ENCODE assay signal across 10 cellular contexts in the genomic region with DNA sequence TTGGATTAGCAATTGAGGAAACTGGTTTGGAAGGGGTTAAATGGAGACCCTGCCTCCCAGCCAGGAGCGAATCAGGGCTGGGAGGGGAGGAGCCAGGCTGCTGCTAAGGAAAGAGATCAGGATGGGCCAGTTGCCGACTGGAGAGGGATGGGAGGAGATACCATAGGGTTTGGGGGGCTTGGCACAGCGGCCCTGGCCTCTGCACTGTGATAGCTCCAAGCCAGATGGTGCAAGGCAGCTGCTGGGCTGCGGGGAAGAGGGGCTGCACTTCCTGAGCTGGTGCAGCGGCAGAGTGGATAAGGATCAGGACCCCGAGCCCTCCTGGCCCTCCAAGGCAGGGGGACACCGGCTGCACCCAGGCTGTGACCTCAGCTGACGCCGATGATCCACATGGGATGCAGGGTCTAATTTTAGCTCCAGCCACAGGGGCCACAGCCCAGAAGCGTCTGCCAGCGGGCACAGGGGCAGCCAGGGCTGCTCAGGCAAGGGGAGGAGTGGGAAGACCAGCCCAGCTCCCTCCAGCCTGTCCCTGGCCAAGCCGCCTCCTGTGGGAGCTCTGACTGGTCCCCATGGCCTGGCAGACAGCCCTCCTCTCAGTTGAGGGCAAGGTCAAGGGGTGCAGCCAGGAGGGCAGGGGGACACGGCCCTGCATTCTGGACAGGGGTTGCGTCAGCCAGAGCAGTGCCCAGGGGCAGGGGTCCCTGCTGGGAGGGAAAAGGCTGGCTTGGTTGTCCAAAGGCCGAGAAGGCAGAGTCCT. TPM values are rescaled to one million over a fixed set of nuclear protein-coding genes. Genes with fewer than 3 reads are reported as not detected.
DNase-seq lines count a peak whose midpoint lies in the region; ATAC-seq and TF ChIP-seq lines count a peak whose summit lies in the region.
"Had no signal": no experiment of that assay in that cellular context is flagged by ENCODE, and none has a peak within 500 bp of the region (broad histone marks: within the 10 kb centered on the region; RNA-seq: fewer than 3 reads in every experiment).

A gene with protein sequence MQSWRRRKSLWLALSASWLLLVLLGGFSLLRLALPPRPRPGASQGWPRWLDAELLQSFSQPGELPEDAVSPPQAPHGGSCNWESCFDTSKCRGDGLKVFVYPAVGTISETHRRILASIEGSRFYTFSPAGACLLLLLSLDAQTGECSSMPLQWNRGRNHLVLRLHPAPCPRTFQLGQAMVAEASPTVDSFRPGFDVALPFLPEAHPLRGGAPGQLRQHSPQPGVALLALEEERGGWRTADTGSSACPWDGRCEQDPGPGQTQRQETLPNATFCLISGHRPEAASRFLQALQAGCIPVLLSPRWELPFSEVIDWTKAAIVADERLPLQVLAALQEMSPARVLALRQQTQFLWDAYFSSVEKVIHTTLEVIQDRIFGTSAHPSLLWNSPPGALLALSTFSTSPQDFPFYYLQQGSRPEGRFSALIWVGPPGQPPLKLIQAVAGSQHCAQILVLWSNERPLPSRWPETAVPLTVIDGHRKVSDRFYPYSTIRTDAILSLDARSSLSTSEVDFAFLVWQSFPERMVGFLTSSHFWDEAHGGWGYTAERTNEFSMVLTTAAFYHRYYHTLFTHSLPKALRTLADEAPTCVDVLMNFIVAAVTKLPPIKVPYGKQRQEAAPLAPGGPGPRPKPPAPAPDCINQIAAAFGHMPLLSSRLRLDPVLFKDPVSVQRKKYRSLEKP (plus strand): TSS at position 129 of the 757 bp plus-strand sequence. CDS start 872 bp downstream, outside the sequence.

- peak within 1 kb of the TSS; percentile 43 for H3K9ac ChIP-seq in skeletal muscle satellite cell (ENCODE audit: low read depth, low read length)

- no peak for ATAC-seq in HG03354 (IDR thresholded peaks at IDR 0.05; ENCODE audit: poor library complexity, severe bottlenecking, unreplicated experiment)
- ATAC-seq in gastroesophageal sphincter = no peak

- H3K27me3 ChIP-seq in iPS DF 6.9 (ENCODE audit: control insufficient read depth, insufficient read depth, low read length) (no peaks in the 10 kb centered on the region), skeletal muscle satellite cell (ENCODE audit: control insufficient read depth, insufficient read depth, low read length) (peaks cover 8% of the 10 kb centered on the region), gastroesophageal sphincter (no peaks in the 10 kb centered on the region)
- H3K27me3 ChIP-seq: MG63, pancreas had no signal

- H3K9me3 ChIP-seq in iPS DF 6.9 (ENCODE audit: control insufficient read depth, insufficient read depth, low read length) (no peaks in the 10 kb centered on the region), skeletal muscle satellite cell (replicated peaks; ENCODE audit: low read length) (no peaks in the 10 kb centered on the region), gastroesophageal sphincter (no peaks in the 10 kb centered on the region)
- H3K9me3 ChIP-seq: MG63, pancreas had no signal

- DNase-seq in HFFc6 (peak; percentile 39), anterior cingulate cortex (lab: John Stamatoyannopoulos, UW) (peak in 48 of 58 donors; percentile 21 to 86 (median 58)), iPS DF 6.9 (ENCODE audit: low read depth, low spot score) (no peak), NCI-H1436 treated with DMSO at 0.1 percent for 48 hours (lab: John Stamatoyannopoulos, UW) (no peak)
- DNase-seq in activated CD4-positive, alpha-beta T cell treated with anti-CD3 and anti-CD28 coated beads, Interleukin-2, amount 50 U/mL, for 1 hour = no peak
- DNase-seq: MG63 had no signal

- H3K4me2 ChIP-seq in skeletal muscle satellite cell (ENCODE audit: low read length) = peak within 1 kb of the TSS; percentile 82

- TF ChIP-seq EP300 in gastroesophageal sphincter (IDR thresholded peaks at IDR 0.05) = no peak

- TF ChIP-seq CTCF in HFFc6 (IDR thresholded peaks at IDR 0.05) (no peak), gastroesophageal sphincter (IDR thresholded peaks at IDR 0.05) (no peak)

- H3K27ac Mint-ChIP-seq in HFFc6 = peak within 1 kb of the TSS; percentile 92

- no peak within 1 kb of the TSS for H3K27ac ChIP-seq in iPS DF 6.9 (ENCODE audit: low read length)
- peak within 1 kb of the TSS in 1 of 4 donors; percentile 32 for H3K27ac ChIP-seq in gastroesophageal sphincter
- H3K27ac ChIP-seq: pancreas had no signal

- TF ChIP-seq POLR2A in gastroesophageal sphincter (IDR thresholded peaks at IDR 0.05) = no peak

- no peaks in the 10 kb centered on the region for H3K36me3 ChIP-seq in iPS DF 6.9 (ENCODE audit: control insufficient read depth, insufficient read depth, low read length)
- H3K36me3 ChIP-seq in skeletal muscle satellite cell (ENCODE audit: insufficient read depth, low read length) = no peaks in the 10 kb centered on the region
- H3K36me3 ChIP-seq in gastroesophageal sphincter = no peaks in the 10 kb centered on the region
- H3K36me3 ChIP-seq: MG63, pancreas had no signal

- H3K27me3 Mint-ChIP-seq in HFFc6 (ENCODE audit: insufficient read depth) = no peaks in the 10 kb centered on the region; the same call in 1 of the 2 replicates

- H3K4me3 ChIP-seq in iPS DF 6.9 (ENCODE audit: low read length) (peak within 1 kb of the TSS; percentile 37; the same call in 1 of the 2 replicates), skeletal muscle satellite cell (ENCODE audit: low read length) (peak within 1 kb of the TSS; percentile 67), gastroesophageal sphincter (peak within 1 kb of the TSS in 1 of 2 donors; percentile 25)
- H3K4me3 ChIP-seq: MG63, pancreas had no signal

- peaks cover 76% of the 10 kb centered on the region for H3K4me1 Mint-ChIP-seq in HFFc6 (ENCODE audit: low read depth)

- peak within 1 kb of the TSS; percentile 95 for H3K4me3 Mint-ChIP-seq in HFFc6

- H3K9me3 Mint-ChIP-seq in HFFc6 = no peaks in the 10 kb centered on the region

- H3K4me1 ChIP-seq in iPS DF 6.9 (ENCODE audit: control insufficient read depth, insufficient read depth, low read length) (peaks cover 1% of the 10 kb centered on the region), skeletal muscle satellite cell (ENCODE audit: control insufficient read depth, insufficient read depth, low read length) (peaks cover 40% of the 10 kb centered on the region), gastroesophageal sphincter (peaks cover 0 to 33% (median 0%) of the 10 kb centered on the region in 3 donors)
- H3K4me1 ChIP-seq: pancreas had no signal

- H3K36me3 Mint-ChIP-seq in HFFc6 (ENCODE audit: low read depth) = no peaks in the 10 kb centered on the region; the same call in 1 of the 2 replicates

- WGBS in iPS DF 6.9 (ENCODE audit: insufficient coverage, insufficient read length) = no CpG with 5 or more reads among the region's 15 CpGs
- 0% methylated on average over 1 to 2 of the region's 15 CpGs for WGBS in gastroesophageal sphincter (ENCODE audit: low coverage in 1 of 2), 2 donors

RNA-seq across cellular contexts. Expression of the gene that starts here (rescaled TPM):
- 10 to 100 TPM in 3 of 6 experiments, 1 to 10 TPM in 3; 8.1 to 22.9 (median 9.4) TPM for total RNA-seq in HFFc6 (2021; fragmentation: NEBNext Ultra II Directional; extraction: Animal tissue kit (Norgen Biotek cat#: 25700))
- total RNA-seq in skeletal muscle satellite cell (2012; rRNA removed) = under 0.01 TPM in 1 of 2 replicates, not detected in the other
- under 1 TPM in 3 of 4 donors, not detected in 1; 0.08 to 0.81 (median 0.31) TPM for total RNA-seq in gastroesophageal sphincter

Comparison
In these comparisons a context has a peak if more than half of its experiments do, and no peak if none do; other contexts are left out.
1. RNA of the gene that starts here (total RNA-seq): 8.1 to 22.9 TPM in HFFc6; 0.08 to 0.81 TPM in gastroesophageal sphincter; every median in the first group is over 4 times any median in the second.
2. DNase-seq: peak in HFFc6 (single experiment) and anterior cingulate cortex (48 of 58); none in iPS DF 6.9 (single experiment), activated CD4-positive, alpha-beta T cell treated with anti-CD3 and anti-CD28 coated beads, Interleukin-2, amount 50 U/mL, for 1 hour (single experiment) and NCI-H1436 treated with DMSO at 0.1 percent for 48 hours (single experiment).